In genomic region chrX:118763489-118763888, GRCh38 we compare ENCODE assay signal across 21 cellular contexts.
"Had no signal": no experiment of that assay in that cellular context is flagged by ENCODE, and none has a peak within 500 bp of the region (broad histone marks: within the 10 kb centered on the region; RNA-seq: fewer than 3 reads in every experiment).

No MANE protein-coding gene starts in this region.

- H3K4me1 ChIP-seq: SJSA1 had no signal

- H3K9me3 ChIP-seq: SJSA1 had no signal

- DNase-seq: KBM-7, MV-4-11, NCI-H1048, NCI-H1105, NCI-H1417, NCI-H1436 treated with DMSO at 0.1 percent for 48 hours, NCI-H1694, NCI-H187 treated with DMSO at 0.1 percent for 48 hours, NCI-H2029 treated with DMSO at 0.1 percent for 48 hours, NCI-H226, NCI-H446, NCI-H510A, NCI-H524 treated with DMSO at 0.1 percent for 48 hours, NCI-H69, NCI-H774, Right ventricle myocardium superior, RPMI8226, SIG-M5 had no signal

- H3K27me3 ChIP-seq: SJSA1 had no signal

- H3K4me3 ChIP-seq: SJSA1, SK-N-MC had no signal

- H3K36me3 ChIP-seq: SJSA1 had no signal

- FAIRE-seq: RCC 7860 had no signal

- H3K27ac ChIP-seq: SJSA1, SK-N-MC had no signal
